Comparison of ENCODE assay signal across 12 cellular contexts in the genomic region with DNA sequence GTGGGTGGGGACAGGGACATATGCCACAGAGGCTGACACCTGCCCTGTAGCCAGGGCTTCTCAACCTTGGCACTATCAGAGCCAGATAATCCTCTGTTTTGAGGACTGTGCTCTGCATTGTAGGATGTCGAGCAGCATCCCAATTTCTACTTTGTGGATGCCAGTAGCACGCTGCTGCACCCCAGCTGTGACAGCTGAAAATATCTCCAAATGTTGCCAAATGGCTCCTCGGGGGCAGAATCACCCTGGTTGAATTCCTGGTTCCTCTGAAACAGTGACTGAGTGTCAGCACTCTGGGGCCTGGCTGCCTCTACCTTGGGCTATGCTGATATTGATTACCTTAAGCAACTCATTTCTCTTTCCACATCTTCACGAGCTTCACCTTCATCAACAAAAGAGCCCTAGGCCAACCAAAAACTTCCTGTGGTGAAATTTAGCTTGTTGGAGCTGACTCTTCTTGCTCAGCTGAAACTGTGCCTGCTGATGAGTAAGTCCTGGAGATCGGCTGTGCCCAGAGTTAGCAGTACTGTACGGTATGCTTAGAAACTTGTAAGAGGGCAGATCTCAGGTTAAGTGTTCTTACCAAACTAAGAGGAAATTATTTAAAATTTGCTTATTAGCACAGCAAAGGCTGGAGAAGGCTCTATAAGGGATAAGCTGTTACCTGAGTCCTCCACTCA.
DNase-seq lines count a peak whose midpoint lies in the region; ATAC-seq and TF ChIP-seq lines count a peak whose summit lies in the region.
"Had no signal": no experiment of that assay in that cellular context is flagged by ENCODE, and none has a peak within 500 bp of the region (broad histone marks: within the 10 kb centered on the region; RNA-seq: fewer than 3 reads in every experiment).

No MANE protein-coding gene starts in this region.

- no peaks in the 10 kb centered on the region for H3K27me3 ChIP-seq in PC-9 (ENCODE audit: insufficient read depth, low read depth)

- H3K4me3 ChIP-seq in PC-9 (no peak overlapping the region), lower leg skin (ENCODE audit: low read depth, poor library complexity, severe bottlenecking) (no peak overlapping the region)

- no TSS peak for BruUV-seq in PC-9 (replicated peaks; lab: Mats Ljungman, UMichigan)

- H3K36me3 ChIP-seq in PC-9 (ENCODE audit: low read depth) = no peaks in the 10 kb centered on the region

- POLR2A ChIA-PET in PC-9 (lab: Charles Lee; ENCODE audit: unreplicated experiment) = no interaction called here

- H3K4me2 ChIP-seq in PC-9 = peak overlapping the region; percentile 38

- peaks cover 19% of the 10 kb centered on the region; the same call in 1 of the 2 replicates for H3F3A ChIP-seq in PC-9 (ENCODE audit: insufficient read depth, low read depth)

- no peaks in the 10 kb centered on the region for H3K9me2 ChIP-seq in PC-9 (ENCODE audit: insufficient read depth)

- peak; percentile 6; the same call in 1 of the 2 replicates for TF ChIP-seq CTCF in AG09319 (IDR thresholded peaks at IDR 0.05; ENCODE audit: low read depth, low read length)
- TF ChIP-seq CTCF in PC-9 (conservative IDR thresholded peaks at IDR 0.05) = no peak
- no peak for TF ChIP-seq CTCF in lower leg skin (IDR thresholded peaks at IDR 0.05)

- CTCF ChIA-PET in PC-9 (lab: Charles Lee) = interaction anchor here (0.9 kb wide), 1 partner anchor 35 kb away, joined by 4 read pairs; no protein-coding TSS in a partner anchor

- H3K27ac ChIP-seq in PC-9 = peak overlapping the region; percentile 56

- no peaks in the 10 kb centered on the region for H3K79me2 ChIP-seq in PC-9 (ENCODE audit: low read depth)

- H3K4me1 ChIP-seq in PC-9 (replicated peaks; ENCODE audit: insufficient read depth) = peaks cover 25% of the 10 kb centered on the region

- intact Hi-C loops in PC-9 (cut with micrococcal nuclease; ENCODE audit: unreplicated experiment) = no loop called here
- intact Hi-C loops in lower leg skin (cut with DNase I; ENCODE audit: low total_unique reads) = no loop called here

- H3K9me3 ChIP-seq in PC-9 (ENCODE audit: insufficient read depth, low read depth) = no peaks in the 10 kb centered on the region

- TF ChIP-seq POLR2A in lower leg skin (IDR thresholded peaks at IDR 0.05) = no peak

- no peaks in the 10 kb centered on the region for H4K20me1 ChIP-seq in PC-9 (ENCODE audit: insufficient read depth)

- no peak overlapping the region for H2AFZ ChIP-seq in PC-9

- DNase-seq in AG09319 (ENCODE audit: extremely low read depth, low read depth) (no peak), PC-9 (peak in 1 of 2 experiments; percentile 85), inferior parietal cortex (ENCODE audit: extremely low spot score) (peak; percentile 47), NCI-H1417 (lab: John Stamatoyannopoulos, UW) (no peak), putamen (ENCODE audit: low spot score) (no peak), lower leg skin (ENCODE audit: low spot score in 2 of 2) (no peak)
- DNase-seq: OCI-M1; stimulated activated CD4-positive, alpha-beta T cell treated with anti-CD3 and anti-CD28 coated beads, Interleukin-2, amount 100 ng/mL, for 24 hours; substantia nigra had no signal

- 30 to 34% methylated on average over 6 of the region's 6 CpGs for WGBS in lower leg skin, 2 donors

- peak; percentile 69 for ATAC-seq in GM18873 (IDR thresholded peaks at IDR 0.05; ENCODE audit: low FRiP score, unreplicated experiment)
- no peak for ATAC-seq in GM21381 (IDR thresholded peaks at IDR 0.05; ENCODE audit: unreplicated experiment)
- ATAC-seq: HCT116 had no signal
